Comparison of ENCODE assay signal across 15 cellular contexts in genomic region chr4:142366821-142367220, GRCh38.
A peak's percentile ranks its signal among the peaks of the same experiment; 100 is the strongest.
DNase-seq lines count a peak whose midpoint lies in the region; ATAC-seq, FAIRE-seq and TF ChIP-seq lines count a peak whose summit lies in the region.
"Had no signal": no experiment of that assay in that cellular context is flagged by ENCODE, and none has a peak within 500 bp of the region (broad histone marks: within the 10 kb centered on the region; RNA-seq: fewer than 3 reads in every experiment).

No MANE protein-coding gene starts in this region.

- peaks cover 66% of the 10 kb centered on the region for H3K4me1 Mint-ChIP-seq in T-helper 2 cell treated with Interferon-gamma antibody and Interleukin-4, amounts not matched to agents 5 μg/mL and 100 μg/mL, for 36 hours (ENCODE audit: low read depth)
- peaks cover 63% of the 10 kb centered on the region for H3K4me1 Mint-ChIP-seq in activated T-helper 2 cell treated with anti-CD3 and anti-CD28 coated beads, Interferon-gamma antibody, Interleukin-2, Interleukin-4, amounts not matched to agents 10 μg/mL and 5 μg/mL and 100 μg/mL, durations not matched to agents 14 hours and 24 hours and 36 hours (ENCODE audit: low read depth)
- H3K4me1 Mint-ChIP-seq: stimulated activated memory B cell treated with anti-CD40 and anti-IgM and Interleukin-4, amounts not matched to agents 10 μg/mL and 1 μg/mL and 100 μg/mL, for 72 hours had no signal

- H3K4me3 ChIP-seq in HCT116 (replicated peaks in 1 of 2; ENCODE audit: low read depth in 1 of 2, low read length in 2 of 2), result no peak overlapping the region
- no peak overlapping the region for H3K4me3 ChIP-seq in keratinocyte (ENCODE audit: control insufficient read depth in 2 of 3, extremely low read depth in 1 of 3, insufficient read depth in 2 of 3, low read depth in 1 of 3, low read length in 3 of 3)
- H3K4me3 ChIP-seq: sigmoid colon, uterus had no signal

- H3K4me2 ChIP-seq in HCT116 (ENCODE audit: low read length), result no peak overlapping the region
- H3K4me2 ChIP-seq in keratinocyte (ENCODE audit: control insufficient read depth, extremely low read depth, insufficient read depth, low read depth, low read length), result peak overlapping the region; percentile 87

- DNase-seq in T-helper 2 cell treated with Interferon-gamma antibody and Interleukin-4, amounts not matched to agents 5 μg/mL and 100 μg/mL, for 36 hours (ENCODE audit: low spot score), result no peak
- DNase-seq in T-helper 2 cell (no peak), HCT116 (ENCODE audit: low read depth, low spot score) (no peak), keratinocyte (ENCODE audit: low read depth, low spot score) (no peak), AG20443 (ENCODE audit: low spot score) (no peak)
- no peak for DNase-seq in activated T-helper 2 cell treated with anti-CD3 and anti-CD28 coated beads, Interferon-gamma antibody, Interleukin-2, Interleukin-4, amounts not matched to agents 10 μg/mL and 5 μg/mL and 100 μg/mL, durations not matched to agents 14 hours and 24 hours and 36 hours (ENCODE audit: low spot score)
- DNase-seq: 8988T; activated CD8-positive, alpha-beta memory T cell treated with anti-CD3 and anti-CD28 coated beads, Interleukin-2, amount 50 U/mL, for 4 hours; sigmoid colon; uterus had no signal

- peaks cover 6% of the 10 kb centered on the region; the same call in 1 of the 2 replicates for H3K79me2 ChIP-seq in HCT116 (ENCODE audit: insufficient read depth, low read length)
- peaks cover 93% of the 10 kb centered on the region for H3K79me2 ChIP-seq in keratinocyte (ENCODE audit: control insufficient read depth, insufficient read depth, low read length)

- H3K27me3 ChIP-seq in HCT116 (ENCODE audit: insufficient read depth, low read length) (no peaks in the 10 kb centered on the region), keratinocyte (ENCODE audit: control insufficient read depth, extremely low read depth, insufficient read depth, low read length) (no peaks in the 10 kb centered on the region)
- H3K27me3 ChIP-seq: sigmoid colon, uterus had no signal

- intact Hi-C loops in HCT116 (cut with micrococcal nuclease), result no loop called here
- intact Hi-C loops in activated T-helper 2 cell treated with anti-CD3 and anti-CD28 coated beads, Interferon-gamma antibody, Interleukin-2, Interleukin-4, amounts not matched to agents 10 μg/mL and 5 μg/mL and 100 μg/mL, durations not matched to agents 14 hours and 24 hours and 36 hours (cut with micrococcal nuclease), result loop anchor here (1.0 kb wide), 1 partner anchor 10 kb away; no protein-coding TSS in a partner anchor

- no peaks in the 10 kb centered on the region for H3K9me1 ChIP-seq in keratinocyte (ENCODE audit: control insufficient read depth, extremely low read depth, insufficient read depth, low read length)

- POLR2A ChIA-PET in HCT116 (lab: Charles Lee), result interaction anchor here (2.2 kb wide), 1 partner anchor 11 kb away, joined by 6 read pairs; no protein-coding TSS in a partner anchor

- no peak for TF ChIP-seq POLR2A in HCT116 (IDR thresholded peaks at IDR 0.05; ENCODE audit: borderline replicate concordance, extremely low read depth, insufficient read depth, insufficient read length)

- peaks cover 0 to 15% of the 10 kb centered on the region in 2 experiments; a peak in 2 of 4 replicates for H3K4me1 ChIP-seq in HCT116 (ENCODE audit: control insufficient read depth in 1 of 2, insufficient read depth in 2 of 2, low read length in 2 of 2)
- H3K4me1 ChIP-seq in keratinocyte (ENCODE audit: control insufficient read depth, extremely low read depth, insufficient read depth, low read length), result peaks cover 35% of the 10 kb centered on the region
- H3K4me1 ChIP-seq: uterus had no signal

- CTCF ChIA-PET in HCT116 (lab: Charles Lee), result no interaction called here

- peaks cover 61% of the 10 kb centered on the region for H3K36me3 Mint-ChIP-seq in T-helper 2 cell treated with Interferon-gamma antibody and Interleukin-4, amounts not matched to agents 5 μg/mL and 100 μg/mL, for 36 hours (ENCODE audit: low read depth)
- H3K36me3 Mint-ChIP-seq in activated T-helper 2 cell treated with anti-CD3 and anti-CD28 coated beads, Interferon-gamma antibody, Interleukin-2, Interleukin-4, amounts not matched to agents 10 μg/mL and 5 μg/mL and 100 μg/mL, durations not matched to agents 14 hours and 24 hours and 36 hours (ENCODE audit: low read depth), result peaks cover 71% of the 10 kb centered on the region
- H3K36me3 Mint-ChIP-seq: stimulated activated memory B cell treated with anti-CD40 and anti-IgM and Interleukin-4, amounts not matched to agents 10 μg/mL and 1 μg/mL and 100 μg/mL, for 72 hours had no signal

- no peak overlapping the region for H3K9ac ChIP-seq in HCT116 (ENCODE audit: low read length)
- no peak overlapping the region for H3K9ac ChIP-seq in keratinocyte (ENCODE audit: control insufficient read depth, extremely low read depth, insufficient read depth, low read length)

- H3K27ac Mint-ChIP-seq in T-helper 2 cell treated with Interferon-gamma antibody and Interleukin-4, amounts not matched to agents 5 μg/mL and 100 μg/mL, for 36 hours, result peak overlapping the region; percentile 46
- peak overlapping the region; percentile 54 for H3K27ac Mint-ChIP-seq in activated T-helper 2 cell treated with anti-CD3 and anti-CD28 coated beads, Interferon-gamma antibody, Interleukin-2, Interleukin-4, amounts not matched to agents 10 μg/mL and 5 μg/mL and 100 μg/mL, durations not matched to agents 14 hours and 24 hours and 36 hours
- H3K27ac Mint-ChIP-seq: stimulated activated memory B cell treated with anti-CD40 and anti-IgM and Interleukin-4, amounts not matched to agents 10 μg/mL and 1 μg/mL and 100 μg/mL, for 72 hours had no signal

- dilution Hi-C loops in keratinocyte (cut with MboI; ENCODE audit: extremely low pct_ligation_motif_present, low sequenced_read_pairs), result no loop called here

- H3K27ac ChIP-seq in HCT116 (ENCODE audit: low read depth, low read length) (no peak overlapping the region), keratinocyte (ENCODE audit: control insufficient read depth, insufficient read depth, low read length) (peak overlapping the region; percentile 71)
- H3K27ac ChIP-seq: sigmoid colon, uterus, VCaP had no signal

- ATAC-seq in HCT116 (0 out of 2 replicates have a peak, but pooled peaks have one; percentile 22), HG03139 (IDR thresholded peaks at IDR 0.05; ENCODE audit: unreplicated experiment) (no peak), GM18867 (IDR thresholded peaks at IDR 0.05; ENCODE audit: unreplicated experiment) (no peak)
- ATAC-seq: stimulated activated memory B cell treated with anti-CD40 and anti-IgM and Interleukin-4, amounts not matched to agents 10 μg/mL and 1 μg/mL and 100 μg/mL, for 72 hours had no signal

- H4K20me1 ChIP-seq in HCT116 (ENCODE audit: insufficient read depth) (no peaks in the 10 kb centered on the region), keratinocyte (ENCODE audit: control insufficient read depth, extremely low read depth, insufficient read depth, low read length) (no peaks in the 10 kb centered on the region)

- H2AFZ ChIP-seq in HCT116 (ENCODE audit: low read depth, low read length, poor library complexity, severe bottlenecking), result no peak overlapping the region
- no peak overlapping the region for H2AFZ ChIP-seq in keratinocyte (ENCODE audit: control insufficient read depth, low read length)

- FAIRE-seq in keratinocyte (lab: Jason Lieb, UNC), result peak; percentile 91
- FAIRE-seq: astrocyte had no signal

- H3K9me2 ChIP-seq in HCT116 (ENCODE audit: insufficient read depth), result no peaks in the 10 kb centered on the region

- RAD21 ChIA-PET in HCT116 (lab: Charles Lee; ENCODE audit: low non-redundant PET in 1 of 2, low total read pairs in 2 of 2, uncharacterized antibody in 2 of 2, unreplicated experiment in 2 of 2), result no interaction called here

- H3K36me3 ChIP-seq in HCT116 (ENCODE audit: control insufficient read depth in 1 of 2, insufficient read depth in 2 of 2, low read length in 2 of 2) (no peaks in the 10 kb centered on the region), keratinocyte (ENCODE audit: control insufficient read depth in 2 of 2, extremely low read depth in 1 of 2, insufficient read depth in 2 of 2, low read length in 2 of 2) (no peaks in the 10 kb centered on the region)
- H3K36me3 ChIP-seq: sigmoid colon, uterus had no signal

- no peak for TF ChIP-seq CTCF in HCT116 (IDR thresholded peaks at IDR 0.05 in 2 of 3, conservative IDR thresholded peaks at IDR 0.05 in 1 of 3; ENCODE audit: borderline replicate concordance in 1 of 3, insufficient read depth in 1 of 3, low read depth in 2 of 3, low read length in 2 of 3)
- no peak for TF ChIP-seq CTCF in keratinocyte (optimal IDR thresholded peaks at IDR 0.05 in 1 of 3, IDR thresholded peaks at IDR 0.05 in 1 of 3, conservative IDR thresholded peaks at IDR 0.05 in 1 of 3; ENCODE audit: extremely low read depth in 1 of 3, insufficient read depth in 2 of 3, low read length in 3 of 3)

- peak overlapping the region; percentile 14 for H3K4me3 Mint-ChIP-seq in T-helper 2 cell treated with Interferon-gamma antibody and Interleukin-4, amounts not matched to agents 5 μg/mL and 100 μg/mL, for 36 hours
- H3K4me3 Mint-ChIP-seq in activated T-helper 2 cell treated with anti-CD3 and anti-CD28 coated beads, Interferon-gamma antibody, Interleukin-2, Interleukin-4, amounts not matched to agents 10 μg/mL and 5 μg/mL and 100 μg/mL, durations not matched to agents 14 hours and 24 hours and 36 hours (ENCODE audit: low read depth), result no peak overlapping the region
- H3K4me3 Mint-ChIP-seq: stimulated activated memory B cell treated with anti-CD40 and anti-IgM and Interleukin-4, amounts not matched to agents 10 μg/mL and 1 μg/mL and 100 μg/mL, for 72 hours had no signal

- H3K9me3 Mint-ChIP-seq in T-helper 2 cell treated with Interferon-gamma antibody and Interleukin-4, amounts not matched to agents 5 μg/mL and 100 μg/mL, for 36 hours, result peaks cover 22% of the 10 kb centered on the region
- H3K9me3 Mint-ChIP-seq in activated T-helper 2 cell treated with anti-CD3 and anti-CD28 coated beads, Interferon-gamma antibody, Interleukin-2, Interleukin-4, amounts not matched to agents 10 μg/mL and 5 μg/mL and 100 μg/mL, durations not matched to agents 14 hours and 24 hours and 36 hours, result peaks cover 25% of the 10 kb centered on the region

- TF ChIP-seq RAD21 in HCT116 (IDR thresholded peaks at IDR 0.05; ENCODE audit: low read depth), result no peak

- BruUV-seq in HCT116 (replicated peaks; lab: Mats Ljungman, UMichigan), result no TSS peak

- H3K9me3 ChIP-seq in HCT116 (ENCODE audit: control insufficient read depth in 1 of 2, insufficient read depth in 1 of 2, low read depth in 1 of 2, low read length in 2 of 2) (no peaks in the 10 kb centered on the region), keratinocyte (ENCODE audit: control insufficient read depth, low read depth, low read length) (peaks cover 2% of the 10 kb centered on the region)
- H3K9me3 ChIP-seq: uterus had no signal

- no peaks in the 10 kb centered on the region for H3K27me3 Mint-ChIP-seq in T-helper 2 cell treated with Interferon-gamma antibody and Interleukin-4, amounts not matched to agents 5 μg/mL and 100 μg/mL, for 36 hours (ENCODE audit: low read depth)
- H3K27me3 Mint-ChIP-seq in activated T-helper 2 cell treated with anti-CD3 and anti-CD28 coated beads, Interferon-gamma antibody, Interleukin-2, Interleukin-4, amounts not matched to agents 10 μg/mL and 5 μg/mL and 100 μg/mL, durations not matched to agents 14 hours and 24 hours and 36 hours (ENCODE audit: low read depth), result no peaks in the 10 kb centered on the region
- H3K27me3 Mint-ChIP-seq: stimulated activated memory B cell treated with anti-CD40 and anti-IgM and Interleukin-4, amounts not matched to agents 10 μg/mL and 1 μg/mL and 100 μg/mL, for 72 hours had no signal
